In the genomic region with DNA sequence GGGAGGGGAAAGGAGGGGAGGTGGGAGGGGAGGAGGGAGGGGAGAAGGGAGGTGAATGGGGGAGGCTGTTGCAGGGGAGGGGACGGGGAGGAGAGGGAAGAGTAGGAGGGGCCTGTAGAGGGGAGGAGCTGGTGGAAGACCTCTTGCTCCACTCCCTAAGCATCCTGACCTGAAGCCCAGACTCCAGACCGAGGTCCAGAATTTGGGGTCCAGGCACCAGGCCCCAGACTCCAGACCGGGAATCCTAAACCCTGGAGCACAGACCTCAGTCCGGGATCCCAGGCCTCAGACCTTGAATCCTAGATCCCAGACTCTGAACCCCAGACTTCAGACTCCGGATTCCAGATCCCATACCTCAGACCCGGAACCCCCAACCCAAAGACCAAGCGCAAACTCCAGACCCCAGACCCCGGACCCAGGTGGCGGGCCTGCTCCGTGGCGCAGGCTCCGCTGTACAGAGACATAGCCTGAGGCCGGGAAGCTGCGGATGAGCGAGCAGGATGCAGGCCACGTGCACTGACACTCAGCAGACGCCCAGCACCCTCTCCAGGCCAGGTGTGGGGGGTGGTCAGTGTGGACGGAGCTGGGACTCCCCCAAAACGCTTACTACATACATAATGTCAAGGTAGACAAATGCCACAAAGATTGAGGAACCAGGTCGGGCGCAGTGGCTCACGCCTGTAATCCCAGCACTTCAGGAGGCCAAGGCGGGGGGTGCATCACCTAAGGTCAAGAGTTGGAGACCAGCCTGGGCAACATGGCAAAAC, we compare ENCODE assay signal across 7 cellular contexts. TPM values are rescaled to one million over a fixed set of nuclear protein-coding genes. Genes with fewer than 3 reads are reported as not detected.
DNase-seq lines count a peak whose midpoint lies in the region; ATAC-seq, FAIRE-seq and TF ChIP-seq lines count a peak whose summit lies in the region.

No MANE protein-coding gene starts in this region.

- FAIRE-seq in bronchial epithelial cell (lab: Jason Lieb, UNC), result no peak

- DNase-seq in GM10248 (ENCODE audit: extremely low spot score) (peak; percentile 91), NCI-H1436 (lab: John Stamatoyannopoulos, UW) (peak; percentile 82), T-helper 2 cell (peak in 3 of 5 experiments; percentile 34 to 89 (median 45)), bronchial epithelial cell (ENCODE audit: low read depth) (peak; percentile 57), iris pigment epithelial cell (ENCODE audit: low read depth) (peak; percentile 81), spleen (no peak)

- no peak for ATAC-seq in GM21528 (IDR thresholded peaks at IDR 0.05; ENCODE audit: low FRiP score, unreplicated experiment)

- peaks cover 4% of the 10 kb centered on the region for H3K36me3 ChIP-seq in bronchial epithelial cell (ENCODE audit: control insufficient read depth, insufficient read depth, low read length)
- H3K36me3 ChIP-seq in spleen, result peaks cover 0 to 16% (median 0%) of the 10 kb centered on the region in 6 donors

- intact Hi-C loops in spleen (cut with DNase I; ENCODE audit: low total_unique reads), result loop anchor here (5.0 kb wide), 1 partner anchor 51 kb away; no protein-coding TSS in a partner anchor

- 53 to 73% (median 60%) methylated on average over 18 to 23 of the region's 23 CpGs for WGBS in spleen, 5 donors

- CTCF ChIA-PET in GM10248 (lab: Yijun Ruan, JAX), result no interaction called here

- H3K4me3 ChIP-seq in bronchial epithelial cell (ENCODE audit: low read depth, low read length), result peak overlapping the region; percentile 36
- H3K4me3 ChIP-seq in spleen, result peak overlapping the region in 5 of 8 donors; percentile 23 to 83 (median 59)

- TF ChIP-seq CTCF in GM10248 (IDR thresholded peaks at IDR 0.05; ENCODE audit: control extremely low read depth, extremely low read depth, low read depth, missing control alignments) (no peak), bronchial epithelial cell (IDR thresholded peaks at IDR 0.05; ENCODE audit: insufficient read depth, low read length, severe bottlenecking) (no peak), spleen (IDR thresholded peaks at IDR 0.05 in 8 of 11, conservative IDR thresholded peaks at IDR 0.05 in 3 of 11) (no peak)

- POLR2A ChIA-PET in GM10248 (lab: Yijun Ruan, JAX), result no interaction called here

- peak overlapping the region; percentile 27 to 87 (median 74) for H3K27ac ChIP-seq in spleen

- H3K27me3 ChIP-seq in bronchial epithelial cell (ENCODE audit: control insufficient read depth, insufficient read depth, low read length) (no peaks in the 10 kb centered on the region), spleen (replicated peaks in 1 of 7) (no peaks in the 10 kb centered on the region)

- H3K9me3 ChIP-seq in spleen, result no peaks in the 10 kb centered on the region

- H3K4me1 ChIP-seq in spleen, result peaks cover 5 to 58% (median 28%) of the 10 kb centered on the region in 6 donors

- TF ChIP-seq POLR2A in spleen (IDR thresholded peaks at IDR 0.05), result no peak

RNA-seq across cellular contexts. Expression of gene BTBD2, which starts 0.7 kb away (rescaled TPM):
- total RNA-seq in bronchial epithelial cell (23.2 and 30.6 TPM in 2 replicates), spleen (10 to 100 TPM; 47.6 to 77.1 (median 65.5) TPM)
- 10 to 100 TPM; 29.1 to 53.0 (median 31.2) TPM for polyA plus RNA-seq in spleen

RNA-seq across cellular contexts. Expression of gene MKNK2, which starts 34.8 kb away (rescaled TPM):
- total RNA-seq in bronchial epithelial cell, result 251 and 1,002 TPM in 2 replicates
- total RNA-seq in spleen, result 100 to 1,000 TPM; 212 to 389 (median 265) TPM
- 100 to 1,000 TPM in 1 of 3 donors, 10 to 100 TPM in 2; 88.2 to 154 (median 90.0) TPM for polyA plus RNA-seq in spleen
